ENCODE assay signal across 18 cellular contexts in genomic region chr1:21115098-21115760, GRCh38.
DNase-seq lines count a peak whose midpoint lies in the region; ATAC-seq, FAIRE-seq and TF ChIP-seq lines count a peak whose summit lies in the region.
"Had no signal": no experiment of that assay in that cellular context is flagged by ENCODE, and none has a peak within 500 bp of the region (broad histone marks: within the 10 kb centered on the region; RNA-seq: fewer than 3 reads in every experiment).

No MANE protein-coding gene starts in this region.

- TF ChIP-seq POLR2A in right lobe of liver (IDR thresholded peaks at IDR 0.05) = no peak

- intact Hi-C loops in right lobe of liver (cut with DNase I) = no loop called here

- peak; percentile 93 to 99 (median 96) for ATAC-seq in right lobe of liver
- no peak for ATAC-seq in GM21786 (IDR thresholded peaks at IDR 0.05; ENCODE audit: unreplicated experiment)
- ATAC-seq: activated T-cell treated with anti-CD3 and anti-CD28 coated beads, Interleukin-2, amount 50 U/mL, for 72 hours; left ventricle myocardium superior; stimulated activated memory B cell treated with anti-CD40 and anti-IgM and Interleukin-4, amounts not matched to agents 10 μg/mL and 1 μg/mL and 100 μg/mL, for 72 hours had no signal

- H3K27me3 ChIP-seq in right lobe of liver (no peaks in the 10 kb centered on the region), small intestine (ENCODE audit: control insufficient read depth in 2 of 2, insufficient read depth in 2 of 2, low read length in 2 of 2) (no peaks in the 10 kb centered on the region)
- H3K27me3 ChIP-seq: ascending aorta had no signal

- peak; percentile 91 for FAIRE-seq in small intestine (lab: Jason Lieb, UNC)

- H3K36me3 ChIP-seq in right lobe of liver (no peaks in the 10 kb centered on the region), small intestine (ENCODE audit: control insufficient read depth in 2 of 2, insufficient read depth in 2 of 2, low read length in 2 of 2) (no peaks in the 10 kb centered on the region)
- H3K36me3 ChIP-seq: ascending aorta, thoracic aorta had no signal

- H3K9me3 ChIP-seq in right lobe of liver (no peaks in the 10 kb centered on the region), small intestine (ENCODE audit: control insufficient read depth, low read depth) (no peaks in the 10 kb centered on the region)
- H3K9me3 ChIP-seq: ascending aorta, thoracic aorta had no signal

- DNase-seq in LoVo (ENCODE audit: low spot score) (peak; percentile 25), dermis microvascular lymphatic vessel endothelial cell (ENCODE audit: low read depth in 2 of 2) (peak; percentile 21 to 92), right lobe of liver (peak in 1 of 3 donors; percentile 64), small intestine (peak; percentile 98), T-helper 1 cell (no peak), epidermal melanocyte (ENCODE audit: insufficient read length, low spot score) (no peak)
- DNase-seq: activated CD4-positive, CD25-positive, alpha-beta regulatory T cell treated with anti-CD3 and anti-CD28 coated beads, Interleukin-2, amount 50 U/mL, for 72 hours; activated naive CD4-positive, alpha-beta T cell treated with anti-CD3 and anti-CD28 coated beads, Interleukin-2, amount 50 U/mL, for 16 hours; activated T-cell treated with anti-CD3 and anti-CD28 coated beads, Interleukin-2, amount 50 U/mL, for 72 hours; DMS53; KBM-7; left ventricle myocardium superior; stimulated activated CD4-positive, alpha-beta T cell treated with anti-CD3 and anti-CD28 coated beads, Interleukin-1b, Interleukin-23, amount 100 ng/mL, for 48 hours; SW 1271 had no signal

- 12% methylated on average over 2 of the region's 2 CpGs for WGBS in right lobe of liver (ENCODE audit: insufficient coverage, low coverage, low lambda C conversion rate, missing lambda C conversion rate)
- 14 to 58% (median 32%) methylated on average over 2 of the region's 2 CpGs for WGBS in small intestine, 3 donors

- peak in 1 of 4 donors; percentile 6 for TF ChIP-seq CTCF in right lobe of liver (IDR thresholded peaks at IDR 0.05)

- peak overlapping the region; percentile 30 to 78 (median 48) for H3K27ac ChIP-seq in right lobe of liver
- H3K27ac ChIP-seq in small intestine (ENCODE audit: low read depth in 1 of 2, low read length in 1 of 2) = peak overlapping the region; percentile 49 to 58
- H3K27ac ChIP-seq: ascending aorta, thoracic aorta had no signal

- H3K4me3 ChIP-seq in right lobe of liver (peak overlapping the region in 1 of 3 donors; percentile 18), small intestine (ENCODE audit: low read depth in 1 of 2, low read length in 2 of 2) (no peak overlapping the region)
- H3K4me3 ChIP-seq: ascending aorta, thoracic aorta had no signal

- H3K4me1 ChIP-seq in right lobe of liver = peaks cover 0 to 50% (median 13%) of the 10 kb centered on the region in 4 donors
- H3K4me1 ChIP-seq in small intestine (ENCODE audit: control insufficient read depth in 2 of 2, insufficient read depth in 1 of 2, low read depth in 1 of 2, low read length in 1 of 2) = peaks cover 0 to 8% of the 10 kb centered on the region in 2 donors
- H3K4me1 ChIP-seq: ascending aorta had no signal

Comparison
In these comparisons a context has a peak if more than half of its experiments do, and no peak if none do; other contexts are left out.
1. DNase-seq: peak in LoVo (single experiment), dermis microvascular lymphatic vessel endothelial cell (2 of 2) and small intestine (single experiment); none in T-helper 1 cell (0 of 5) and epidermal melanocyte (single experiment).